Comparison of ENCODE assay signal across 6 cellular contexts in the genomic region with DNA sequence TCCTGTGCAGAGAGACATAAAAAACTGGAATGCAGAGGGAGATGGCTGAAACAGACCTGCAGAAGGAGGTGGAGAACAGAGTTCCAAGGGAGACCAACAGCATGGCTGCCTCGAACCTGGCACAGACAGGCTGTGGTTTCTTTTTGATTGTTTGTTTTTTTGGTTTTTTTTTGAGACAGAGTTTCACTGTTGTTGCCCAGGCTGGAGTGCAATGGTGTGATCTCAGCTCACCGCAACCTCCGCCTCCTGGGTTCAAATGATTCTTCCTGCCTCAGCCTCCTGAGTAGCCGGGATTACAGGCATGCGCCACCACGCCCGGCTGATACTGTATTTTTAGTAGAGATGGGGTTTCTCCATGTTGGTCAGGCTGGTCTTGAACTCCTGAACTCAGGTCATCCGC. TPM values are rescaled to one million over a fixed set of nuclear protein-coding genes. Genes with fewer than 3 reads are reported as not detected.
A peak's percentile ranks its signal among the peaks of the same experiment; 100 is the strongest.
DNase-seq lines count a peak whose midpoint lies in the region; ATAC-seq and TF ChIP-seq lines count a peak whose summit lies in the region.
"Not testable (repeated sequence)": the region's sequence is repeated elsewhere in the genome, so short reads cannot be mapped to it uniquely, and the experiment has no call there.

No MANE protein-coding gene starts in this region.

- H3K4me1 ChIP-seq in CD8-positive, alpha-beta T cell (ENCODE audit: insufficient read depth, low read length), result not testable (repeated sequence)

- peaks cover 94% of the 10 kb centered on the region for H3K36me3 Mint-ChIP-seq in CD8-positive, alpha-beta T cell
- peaks cover 66% of the 10 kb centered on the region for H3K36me3 Mint-ChIP-seq in T-cell
- peaks cover 56% of the 10 kb centered on the region for H3K36me3 Mint-ChIP-seq in activated CD8-positive, alpha-beta T cell treated with anti-CD3 and anti-CD28 coated beads for 36 hours (ENCODE audit: low read depth)
- H3K36me3 Mint-ChIP-seq in activated naive CD4-positive, alpha-beta T cell treated with anti-CD3 and anti-CD28 coated beads, Interleukin-2, amount 50 U/mL, for 72 hours, result not testable (repeated sequence)
- H3K36me3 Mint-ChIP-seq in endothelial cell (ENCODE audit: low read depth, unreplicated experiment), result peaks cover 49% of the 10 kb centered on the region
- H3K36me3 Mint-ChIP-seq in natural killer cell treated with Interleukin-12 subunit alpha and Interleukin-12 subunit beta and Interleukin-15 and Interleukin-18, amount 100 ng/mL, for 72 hours, result peaks cover 21% of the 10 kb centered on the region

- POLR2A ChIA-PET in CD8-positive, alpha-beta T cell (lab: Charles Lee), result interaction anchor here (1.9 kb wide), 1 partner anchor 31 kb away, joined by 6 read pairs; the partner anchor contains the start of gene COG7
- POLR2A ChIA-PET in T-cell (lab: Charles Lee); activated CD8-positive, alpha-beta T cell treated with anti-CD3 and anti-CD28 coated beads for 36 hours (lab: Charles Lee): not testable (repeated sequence)

- H3K27ac ChIP-seq in CD8-positive, alpha-beta T cell (ENCODE audit: low read depth, low read length), result peak overlapping the region; percentile 63

- H3K4me3 ChIP-seq in CD8-positive, alpha-beta T cell (ENCODE audit: low read depth, low read length), result not testable (repeated sequence)

- ATAC-seq in CD8-positive, alpha-beta T cell, result peak; percentile 42
- ATAC-seq in T-cell (replicated peaks in 1 of 4), result peak in 1 of 4 experiments; percentile 41
- not testable (repeated sequence) for ATAC-seq in activated CD8-positive, alpha-beta T cell treated with anti-CD3 and anti-CD28 coated beads for 36 hours; activated naive CD4-positive, alpha-beta T cell treated with anti-CD3 and anti-CD28 coated beads, Interleukin-2, amount 50 U/mL, for 72 hours
- peak in 1 of 2 donors; percentile 68 for ATAC-seq in natural killer cell treated with Interleukin-12 subunit alpha and Interleukin-12 subunit beta and Interleukin-15 and Interleukin-18, amount 100 ng/mL, for 72 hours

- H3K4me3 Mint-ChIP-seq in CD8-positive, alpha-beta T cell; activated CD8-positive, alpha-beta T cell treated with anti-CD3 and anti-CD28 coated beads for 36 hours: not testable (repeated sequence)
- peak overlapping the region in 1 of 3 donors; percentile 46 for H3K4me3 Mint-ChIP-seq in T-cell
- H3K4me3 Mint-ChIP-seq in endothelial cell (ENCODE audit: unreplicated experiment), result peak overlapping the region; percentile 39
- H3K4me3 Mint-ChIP-seq in natural killer cell treated with Interleukin-12 subunit alpha and Interleukin-12 subunit beta and Interleukin-15 and Interleukin-18, amount 100 ng/mL, for 72 hours, result peak overlapping the region; percentile 68

- H3K27me3 ChIP-seq in CD8-positive, alpha-beta T cell (ENCODE audit: insufficient read depth, low read length), result not testable (repeated sequence)

- H3K4me1 Mint-ChIP-seq in CD8-positive, alpha-beta T cell (ENCODE audit: low read depth), result peaks cover 11% of the 10 kb centered on the region
- H3K4me1 Mint-ChIP-seq in T-cell; activated CD8-positive, alpha-beta T cell treated with anti-CD3 and anti-CD28 coated beads for 36 hours (ENCODE audit: low read depth); endothelial cell (ENCODE audit: unreplicated experiment): not testable (repeated sequence)
- peaks cover 0 to 10% of the 10 kb centered on the region in 2 donors for H3K4me1 Mint-ChIP-seq in natural killer cell treated with Interleukin-12 subunit alpha and Interleukin-12 subunit beta and Interleukin-15 and Interleukin-18, amount 100 ng/mL, for 72 hours (ENCODE audit: low read depth in 2 of 2)

- not testable (repeated sequence) for H3K9me3 ChIP-seq in CD8-positive, alpha-beta T cell (ENCODE audit: low read length)

- CTCF ChIA-PET in CD8-positive, alpha-beta T cell (lab: Charles Lee); T-cell (lab: Charles Lee); activated CD8-positive, alpha-beta T cell treated with anti-CD3 and anti-CD28 coated beads for 36 hours (lab: Charles Lee): not testable (repeated sequence)

- not testable (repeated sequence) for TF ChIP-seq CTCF in CD8-positive, alpha-beta T cell (IDR thresholded peaks at IDR 0.05); activated CD8-positive, alpha-beta T cell treated with anti-CD3 and anti-CD28 coated beads for 36 hours (IDR thresholded peaks at IDR 0.05); endothelial cell (IDR thresholded peaks at IDR 0.05; ENCODE audit: unreplicated experiment)

- peaks cover 68% of the 10 kb centered on the region for H3K36me3 ChIP-seq in CD8-positive, alpha-beta T cell (ENCODE audit: insufficient read depth, low read length)

- intact Hi-C loops in CD8-positive, alpha-beta T cell (cut with DNase I, micrococcal nuclease), result loop anchor here in 1 of 2 experiments (1.0 kb wide), 1 partner anchor 21 kb away; no protein-coding TSS in a partner anchor
- intact Hi-C loops in activated CD8-positive, alpha-beta T cell treated with anti-CD3 and anti-CD28 coated beads for 36 hours (cut with micrococcal nuclease), result not testable (repeated sequence)

- H3K27ac Mint-ChIP-seq in CD8-positive, alpha-beta T cell, result peak overlapping the region; percentile 94
- H3K27ac Mint-ChIP-seq in T-cell, result peak overlapping the region; percentile 56 to 66
- peak overlapping the region; percentile 47 for H3K27ac Mint-ChIP-seq in activated CD8-positive, alpha-beta T cell treated with anti-CD3 and anti-CD28 coated beads for 36 hours
- H3K27ac Mint-ChIP-seq in activated naive CD4-positive, alpha-beta T cell treated with anti-CD3 and anti-CD28 coated beads, Interleukin-2, amount 50 U/mL, for 72 hours, result peak overlapping the region; percentile 24 to 26
- H3K27ac Mint-ChIP-seq in endothelial cell (ENCODE audit: unreplicated experiment), result not testable (repeated sequence)
- H3K27ac Mint-ChIP-seq in natural killer cell treated with Interleukin-12 subunit alpha and Interleukin-12 subunit beta and Interleukin-15 and Interleukin-18, amount 100 ng/mL, for 72 hours, result peak overlapping the region; percentile 16 to 59

- not testable (repeated sequence) for H3K9me3 Mint-ChIP-seq in CD8-positive, alpha-beta T cell; T-cell; activated CD8-positive, alpha-beta T cell treated with anti-CD3 and anti-CD28 coated beads for 36 hours; activated naive CD4-positive, alpha-beta T cell treated with anti-CD3 and anti-CD28 coated beads, Interleukin-2, amount 50 U/mL, for 72 hours; endothelial cell (ENCODE audit: unreplicated experiment); natural killer cell treated with Interleukin-12 subunit alpha and Interleukin-12 subunit beta and Interleukin-15 and Interleukin-18, amount 100 ng/mL, for 72 hours

- not testable (repeated sequence) for H3K27me3 Mint-ChIP-seq in CD8-positive, alpha-beta T cell (ENCODE audit: low read depth); T-cell; activated CD8-positive, alpha-beta T cell treated with anti-CD3 and anti-CD28 coated beads for 36 hours; natural killer cell treated with Interleukin-12 subunit alpha and Interleukin-12 subunit beta and Interleukin-15 and Interleukin-18, amount 100 ng/mL, for 72 hours
- H3K27me3 Mint-ChIP-seq in endothelial cell (ENCODE audit: unreplicated experiment), result peaks cover 12% of the 10 kb centered on the region

- peak in 2 of 7 experiments; percentile 25 to 44 for DNase-seq in CD8-positive, alpha-beta T cell
- DNase-seq in T-cell, result peak in 8 of 34 experiments; percentile 2 to 38 (median 11)
- peak; percentile 19 for DNase-seq in activated CD8-positive, alpha-beta T cell treated with anti-CD3 and anti-CD28 coated beads for 36 hours
- not testable (repeated sequence) for DNase-seq in activated naive CD4-positive, alpha-beta T cell treated with anti-CD3 and anti-CD28 coated beads, Interleukin-2, amount 50 U/mL, for 72 hours (ENCODE audit: low spot score in 2 of 2); endothelial cell (ENCODE audit: low spot score); natural killer cell treated with Interleukin-12 subunit alpha and Interleukin-12 subunit beta and Interleukin-15 and Interleukin-18, amount 100 ng/mL, for 72 hours (ENCODE audit: low spot score)

RNA-seq across cellular contexts. Expression of gene GGA2, which starts 26.8 kb away (rescaled TPM):
- total RNA-seq in CD8-positive, alpha-beta T cell, result 100 to 1,000 TPM; 220 to 239 TPM
- 100 to 1,000 TPM in 2 of 5 donors, 10 to 100 TPM in 3; 84.0 to 146 (median 99.6) TPM for total RNA-seq in T-cell
- total RNA-seq in activated CD8-positive, alpha-beta T cell treated with anti-CD3 and anti-CD28 coated beads for 36 hours, result 10 to 100 TPM; 91.0 to 96.9 TPM
- total RNA-seq in activated naive CD4-positive, alpha-beta T cell treated with anti-CD3 and anti-CD28 coated beads, Interleukin-2, amount 50 U/mL, for 72 hours, result 100 to 1,000 TPM in 1 of 2 donors, 10 to 100 TPM in 1; 83.4 to 120 TPM
- total RNA-seq in endothelial cell (ENCODE audit: unreplicated experiment), result 65.1 TPM
- total RNA-seq in natural killer cell treated with Interleukin-12 subunit alpha and Interleukin-12 subunit beta and Interleukin-15 and Interleukin-18, amount 100 ng/mL, for 72 hours, result 10 to 100 TPM; 61.0 to 97.3 TPM

RNA-seq across cellular contexts. Expression of gene COG7, which starts 30.5 kb away (rescaled TPM):
- total RNA-seq in CD8-positive, alpha-beta T cell, result 10 to 100 TPM; 13.3 to 14.7 TPM
- total RNA-seq in T-cell (10 to 100 TPM; 15.8 to 23.2 (median 22.4) TPM), endothelial cell (ENCODE audit: unreplicated experiment) (10.1 TPM)
- 10 to 100 TPM; 16.4 to 16.7 TPM for total RNA-seq in activated CD8-positive, alpha-beta T cell treated with anti-CD3 and anti-CD28 coated beads for 36 hours
- total RNA-seq in activated naive CD4-positive, alpha-beta T cell treated with anti-CD3 and anti-CD28 coated beads, Interleukin-2, amount 50 U/mL, for 72 hours, result 10 to 100 TPM; 24.4 to 30.1 TPM
- 10 to 100 TPM; 21.9 to 28.2 TPM for total RNA-seq in natural killer cell treated with Interleukin-12 subunit alpha and Interleukin-12 subunit beta and Interleukin-15 and Interleukin-18, amount 100 ng/mL, for 72 hours
